In genomic region chr19:10389863-10390262, GRCh38 we compare ENCODE assay signal across 10 cellular contexts. TPM values are rescaled to one million over a fixed set of nuclear protein-coding genes. Genes with fewer than 3 reads are reported as not detected.
DNase-seq lines count a peak whose midpoint lies in the region; ATAC-seq and TF ChIP-seq lines count a peak whose summit lies in the region.
"Had no signal": no experiment of that assay in that cellular context is flagged by ENCODE, and none has a peak within 500 bp of the region (broad histone marks: within the 10 kb centered on the region; RNA-seq: fewer than 3 reads in every experiment).

No MANE protein-coding gene starts in this region.

- H3K4me2 ChIP-seq in mesenchymal stem cell (ENCODE audit: low read length, poor library complexity, severe bottlenecking), result no peak overlapping the region

- peaks cover 3% of the 10 kb centered on the region for H3K4me1 Mint-ChIP-seq in activated CD4-positive, alpha-beta T cell treated with anti-CD3 and anti-CD28 coated beads, Interleukin-2, amount 10 ng/mL, durations not matched to agents 7 days and 5 days

- DNase-seq in activated CD4-positive, alpha-beta T cell treated with anti-CD3 and anti-CD28 coated beads, Interleukin-2, amount 50 U/mL, for 48 hours, result peak; percentile 31 to 44
- DNase-seq in activated CD4-positive, alpha-beta T cell treated with anti-CD3 and anti-CD28 coated beads, Interleukin-2, amount 10 ng/mL, durations not matched to agents 7 days and 5 days, result no peak
- DNase-seq in NAMALWA (ENCODE audit: low spot score) (peak; percentile 69), choroid plexus epithelial cell (ENCODE audit: low read depth) (no peak), retinal pigment epithelial cell (ENCODE audit: low read depth) (no peak), NCI-H526 treated with DMSO at 0.1 percent for 48 hours (lab: John Stamatoyannopoulos, UW) (no peak), mesenchymal stem cell (no peak)

- no peaks in the 10 kb centered on the region for H3K27me3 ChIP-seq in mesenchymal stem cell (ENCODE audit: control insufficient read depth in 1 of 2, insufficient read depth in 1 of 2, low read length in 2 of 2)
- H3K27me3 ChIP-seq: breast epithelium had no signal

- H3K4ac ChIP-seq in mesenchymal stem cell (ENCODE audit: low read depth in 1 of 2, low read length in 2 of 2), result no peak overlapping the region

- no peak overlapping the region for H4K91ac ChIP-seq in mesenchymal stem cell (ENCODE audit: low read length)

- WGBS in mesenchymal stem cell, result 75% methylated on average over 12 of the region's 12 CpGs

- H3K4me1 ChIP-seq in mesenchymal stem cell (ENCODE audit: control insufficient read depth, insufficient read depth, low read depth, low read length), result no peaks in the 10 kb centered on the region
- H3K4me1 ChIP-seq: breast epithelium had no signal

- H3K4me3 ChIP-seq in choroid plexus epithelial cell (ENCODE audit: low read depth, low read length), result no peak overlapping the region
- H3K4me3 ChIP-seq in retinal pigment epithelial cell (ENCODE audit: low read length), result no peak overlapping the region
- H3K4me3 ChIP-seq in mesenchymal stem cell (ENCODE audit: insufficient read depth in 1 of 2, low read depth in 1 of 2, low read length in 2 of 2), result no peak overlapping the region
- H3K4me3 ChIP-seq: breast epithelium had no signal

- peaks cover 15% of the 10 kb centered on the region for H3K36me3 Mint-ChIP-seq in activated CD4-positive, alpha-beta T cell treated with anti-CD3 and anti-CD28 coated beads, Interleukin-2, amount 10 ng/mL, durations not matched to agents 7 days and 5 days (ENCODE audit: low read depth)

- H3K79me1 ChIP-seq in mesenchymal stem cell (replicated peaks; ENCODE audit: low read length, poor library complexity, severe bottlenecking), result peaks cover 5% of the 10 kb centered on the region

- no peak overlapping the region for H2BK12ac ChIP-seq in mesenchymal stem cell (ENCODE audit: low read length in 2 of 2)

- no peak overlapping the region for H2BK15ac ChIP-seq in mesenchymal stem cell (ENCODE audit: low read depth, poor library complexity, severe bottlenecking)

- H3K9me3 ChIP-seq in mesenchymal stem cell (ENCODE audit: control insufficient read depth, low read length), result no peaks in the 10 kb centered on the region
- H3K9me3 ChIP-seq: breast epithelium had no signal

- POLR2A ChIA-PET in activated CD4-positive, alpha-beta T cell treated with anti-CD3 and anti-CD28 coated beads, Interleukin-2, amount 10 ng/mL, durations not matched to agents 7 days and 5 days (lab: Charles Lee), result no interaction called here

- peak; percentile 41 for TF ChIP-seq CTCF in choroid plexus epithelial cell (conservative IDR thresholded peaks at IDR 0.05; ENCODE audit: low read depth, low read length)
- TF ChIP-seq CTCF in retinal pigment epithelial cell (conservative IDR thresholded peaks at IDR 0.05; ENCODE audit: low read depth, low read length), result peak; percentile 36

- peaks cover 39 to 53% of the 10 kb centered on the region in 2 experiments for H3K36me3 ChIP-seq in mesenchymal stem cell (ENCODE audit: control insufficient read depth in 1 of 2, insufficient read depth in 2 of 2, low read depth in 1 of 2, low read length in 2 of 2)

- H3K27ac ChIP-seq in mesenchymal stem cell (ENCODE audit: low read length, poor library complexity, severe bottlenecking), result no peak overlapping the region
- H3K27ac ChIP-seq: breast epithelium, C4-2B had no signal

- H3K9ac ChIP-seq in mesenchymal stem cell (ENCODE audit: low read length), result no peak overlapping the region

- H3K27me3 Mint-ChIP-seq in activated CD4-positive, alpha-beta T cell treated with anti-CD3 and anti-CD28 coated beads, Interleukin-2, amount 10 ng/mL, durations not matched to agents 7 days and 5 days, result no peaks in the 10 kb centered on the region

- no peak overlapping the region for H3K27ac Mint-ChIP-seq in activated CD4-positive, alpha-beta T cell treated with anti-CD3 and anti-CD28 coated beads, Interleukin-2, amount 10 ng/mL, durations not matched to agents 7 days and 5 days

- H3K23ac ChIP-seq in mesenchymal stem cell (ENCODE audit: low read length in 2 of 2), result no peak overlapping the region

- CTCF ChIA-PET in activated CD4-positive, alpha-beta T cell treated with anti-CD3 and anti-CD28 coated beads, Interleukin-2, amount 10 ng/mL, durations not matched to agents 7 days and 5 days (lab: Charles Lee), result interaction anchor here (0.6 to 8.4 kb wide), 15 partner anchors 9 to 132 kb away, joined by 3 to 148 read pairs (median 7); partner anchors contain the start of genes ICAM1, ICAM5 and TYK2

- no peak overlapping the region for H3K18ac ChIP-seq in mesenchymal stem cell (ENCODE audit: low read depth in 1 of 2, low read length in 2 of 2)

- H3K4me3 Mint-ChIP-seq in activated CD4-positive, alpha-beta T cell treated with anti-CD3 and anti-CD28 coated beads, Interleukin-2, amount 10 ng/mL, durations not matched to agents 7 days and 5 days, result no peak overlapping the region

- no peak overlapping the region for H4K8ac ChIP-seq in mesenchymal stem cell (ENCODE audit: low read length)

- no peak overlapping the region for H2AFZ ChIP-seq in mesenchymal stem cell (ENCODE audit: low read depth, low read length)

- no peak for ATAC-seq in GM18498 (IDR thresholded peaks at IDR 0.05; ENCODE audit: unreplicated experiment)

- H3K14ac ChIP-seq in mesenchymal stem cell (ENCODE audit: low read length in 2 of 2), result no peak overlapping the region

- H2AK5ac ChIP-seq in mesenchymal stem cell (ENCODE audit: low read length, severe bottlenecking), result no peak overlapping the region

- no peaks in the 10 kb centered on the region for H3K9me3 Mint-ChIP-seq in activated CD4-positive, alpha-beta T cell treated with anti-CD3 and anti-CD28 coated beads, Interleukin-2, amount 10 ng/mL, durations not matched to agents 7 days and 5 days

- no peak overlapping the region for H2BK120ac ChIP-seq in mesenchymal stem cell (ENCODE audit: low read depth, low read length)

- H2BK5ac ChIP-seq in mesenchymal stem cell (ENCODE audit: low read depth, low read length, poor library complexity, severe bottlenecking), result no peak overlapping the region

RNA-seq across cellular contexts. Expression of gene TYK2, which starts 9.5 kb away (rescaled TPM):
- 100 to 1,000 TPM; 251 to 263 TPM for total RNA-seq in activated CD4-positive, alpha-beta T cell treated with anti-CD3 and anti-CD28 coated beads, Interleukin-2, amount 10 ng/mL, durations not matched to agents 7 days and 5 days
- polyA plus RNA-seq in mesenchymal stem cell (2013, experiment 1 of 2), result 66.7 TPM
- polyA plus RNA-seq in mesenchymal stem cell (2013, experiment 2 of 2), result 65.7 TPM

RNA-seq across cellular contexts. Expression of gene CDC37, which starts 13.5 kb away (rescaled TPM):
- 100 to 1,000 TPM; 200 to 205 TPM for total RNA-seq in activated CD4-positive, alpha-beta T cell treated with anti-CD3 and anti-CD28 coated beads, Interleukin-2, amount 10 ng/mL, durations not matched to agents 7 days and 5 days
- 163 TPM for polyA plus RNA-seq in mesenchymal stem cell (2013, experiment 1 of 2)
- 156 TPM for polyA plus RNA-seq in mesenchymal stem cell (2013, experiment 2 of 2)

RNA-seq across cellular contexts. Expression of gene PDE4A, which starts 30.5 kb away (rescaled TPM):
- total RNA-seq in activated CD4-positive, alpha-beta T cell treated with anti-CD3 and anti-CD28 coated beads, Interleukin-2, amount 10 ng/mL, durations not matched to agents 7 days and 5 days, result 10 to 100 TPM; 12.7 to 14.3 TPM
- 10.4 TPM for polyA plus RNA-seq in mesenchymal stem cell (2013, experiment 1 of 2)
- 10.3 TPM for polyA plus RNA-seq in mesenchymal stem cell (2013, experiment 2 of 2)

RNA-seq across cellular contexts. Expression of gene ICAM3, which starts 50.4 kb away (rescaled TPM):
- 100 to 1,000 TPM; 230 to 233 TPM for total RNA-seq in activated CD4-positive, alpha-beta T cell treated with anti-CD3 and anti-CD28 coated beads, Interleukin-2, amount 10 ng/mL, durations not matched to agents 7 days and 5 days
- 9.2 TPM for polyA plus RNA-seq in mesenchymal stem cell (2013, experiment 1 of 2)
- polyA plus RNA-seq in mesenchymal stem cell (2013, experiment 2 of 2), result 9.8 TPM

RNA-seq across cellular contexts. Expression of gene RAVER1, which starts 56.5 kb away (rescaled TPM):
- total RNA-seq in activated CD4-positive, alpha-beta T cell treated with anti-CD3 and anti-CD28 coated beads, Interleukin-2, amount 10 ng/mL, durations not matched to agents 7 days and 5 days, result 10 to 100 TPM; 69.3 to 75.6 TPM
- polyA plus RNA-seq in mesenchymal stem cell (2013, experiment 1 of 2), result 24.7 TPM
- polyA plus RNA-seq in mesenchymal stem cell (2013, experiment 2 of 2), result 24.2 TPM

Comparison
In these comparisons a context has a peak if more than half of its experiments do, and no peak if none do; other contexts are left out.
1. DNase-seq: peak in activated CD4-positive, alpha-beta T cell treated with anti-CD3 and anti-CD28 coated beads, Interleukin-2, amount 50 U/mL, for 48 hours (2 of 2) and NAMALWA (single experiment); none in activated CD4-positive, alpha-beta T cell treated with anti-CD3 and anti-CD28 coated beads, Interleukin-2, amount 10 ng/mL, durations not matched to agents 7 days and 5 days (single experiment), choroid plexus epithelial cell (single experiment), retinal pigment epithelial cell (single experiment), NCI-H526 treated with DMSO at 0.1 percent for 48 hours (single experiment) and mesenchymal stem cell (single experiment).